ENCODE assay signal across 8 cellular contexts in genomic region chr20:33262658-33263065, GRCh38. TPM values are rescaled to one million over a fixed set of nuclear protein-coding genes. Genes with fewer than 3 reads are reported as not detected.
DNase-seq lines count a peak whose midpoint lies in the region; TF ChIP-seq lines count a peak whose summit lies in the region.

No MANE protein-coding gene starts in this region.

- H3K36me3 Mint-ChIP-seq in Calu3 (ENCODE audit: insufficient read depth, unreplicated experiment) (peaks cover 5% of the 10 kb centered on the region), HFFc6 (ENCODE audit: low read depth) (no peaks in the 10 kb centered on the region), chondrocyte (ENCODE audit: low read depth) (no peaks in the 10 kb centered on the region)

- no peak for TF ChIP-seq EP300 in ovary (IDR thresholded peaks at IDR 0.05)

- CTCF ChIA-PET in Calu3 (lab: Charles Lee), result interaction anchor here (0.6 to 2.0 kb wide), 20 partner anchors 14 to 405 kb away, joined by 3 to 48 read pairs (median 6); partner anchors contain the start of gene BPIFB1

- intact Hi-C loops in Calu3 (cut with micrococcal nuclease; ENCODE audit: unreplicated experiment) (loop anchor here (1.0 to 2.0 kb wide), 2 partner anchors 16 to 37 kb away; no protein-coding TSS in a partner anchor), ovary (cut with DNase I) (no loop called here)

- no peaks in the 10 kb centered on the region for H3K9me3 ChIP-seq in ovary

- TF ChIP-seq CTCF in Calu3 (IDR thresholded peaks at IDR 0.05; ENCODE audit: unreplicated experiment) (peak; percentile 87), HFFc6 (IDR thresholded peaks at IDR 0.05) (peak; percentile 76), chondrocyte (IDR thresholded peaks at IDR 0.05) (peak; percentile 80), ovary (IDR thresholded peaks at IDR 0.05) (no peak)

- H3K4me3 ChIP-seq in ovary, result no peak overlapping the region

- peaks cover 5% of the 10 kb centered on the region for H3K9me3 Mint-ChIP-seq in Calu3 (ENCODE audit: low read depth, unreplicated experiment)
- no peaks in the 10 kb centered on the region for H3K9me3 Mint-ChIP-seq in HFFc6
- H3K9me3 Mint-ChIP-seq in chondrocyte (ENCODE audit: low read depth), result peaks cover 7% of the 10 kb centered on the region

- H3K4me3 Mint-ChIP-seq in Calu3 (ENCODE audit: low read depth, unreplicated experiment) (no peak overlapping the region), HFFc6 (no peak overlapping the region; the same call in 1 of the 2 replicates), chondrocyte (ENCODE audit: unreplicated experiment) (no peak overlapping the region)

- DNase-seq in Calu3, result peak; percentile 81
- DNase-seq in HFFc6, result peak; percentile 51
- peak; percentile 68 for DNase-seq in NOMO-1 treated with DMSO at 0.1 percent for 48 hours (lab: John Stamatoyannopoulos, UW; ENCODE audit: unreplicated experiment)
- no peak for DNase-seq in chondrocyte (ENCODE audit: low spot score)
- peak; percentile 86 for DNase-seq in medulla oblongata (ENCODE audit: extremely low spot score)
- no peak for DNase-seq in activated effector memory CD4-positive, alpha-beta T cell treated with Interleukin-2 at 50 U/mL for 16 hours
- no peak for DNase-seq in ovary
- DNase-seq in epidermal melanocyte (ENCODE audit: insufficient read length, low spot score), result no peak

- H3K27ac Mint-ChIP-seq in Calu3 (ENCODE audit: unreplicated experiment), result peak overlapping the region; percentile 24
- H3K27ac Mint-ChIP-seq in HFFc6, result no peak overlapping the region
- H3K27ac Mint-ChIP-seq in chondrocyte (ENCODE audit: unreplicated experiment), result no peak overlapping the region

- no peaks in the 10 kb centered on the region for H3K4me1 ChIP-seq in ovary (ENCODE audit: insufficient read depth)

- no peaks in the 10 kb centered on the region for H3K36me3 ChIP-seq in ovary

- no TSS peak for BruUV-seq in Calu3 (replicated peaks; lab: Mats Ljungman, UMichigan)

- TF ChIP-seq POLR2A in ovary (IDR thresholded peaks at IDR 0.05), result no peak

- H3K27me3 Mint-ChIP-seq in Calu3 (ENCODE audit: unreplicated experiment) (no peaks in the 10 kb centered on the region), HFFc6 (ENCODE audit: insufficient read depth) (peaks cover 28% of the 10 kb centered on the region), chondrocyte (ENCODE audit: low read depth) (peaks cover 72% of the 10 kb centered on the region)

- peaks cover 16% of the 10 kb centered on the region for H3K4me1 Mint-ChIP-seq in Calu3 (ENCODE audit: low read depth, unreplicated experiment)
- peaks cover 14% of the 10 kb centered on the region for H3K4me1 Mint-ChIP-seq in HFFc6 (ENCODE audit: low read depth)
- no peaks in the 10 kb centered on the region for H3K4me1 Mint-ChIP-seq in chondrocyte (ENCODE audit: low read depth)

- H3K27ac ChIP-seq in ovary, result no peak overlapping the region

- H3K27me3 ChIP-seq in ovary, result no peaks in the 10 kb centered on the region

- WGBS in ovary, 3 donors, result 14 to 23% (median 18%) methylated on average over 5 of the region's 5 CpGs

RNA-seq across cellular contexts. Expression of gene BPIFB1, which starts 20.4 kb away (rescaled TPM):
- 8.5 and 9.2 TPM in 2 replicates for total RNA-seq in Calu3 (2022)
- not detected for total RNA-seq in HFFc6 (2021; fragmentation: NEBNext Ultra II Directional; extraction: Animal tissue kit (Norgen Biotek cat#: 25700))
- total RNA-seq in chondrocyte, result not detected in 3 replicates
- total RNA-seq in ovary, result under 1 TPM in 1 of 7 donors, not detected in 6; 0.15 TPM
- polyA plus RNA-seq in ovary, result not detected

RNA-seq across cellular contexts. Expression of gene BPIFA1, which starts 26.9 kb away (rescaled TPM):
- not detected in 2 replicates for total RNA-seq in Calu3 (2022)
- total RNA-seq in HFFc6 (2021; fragmentation: NEBNext Ultra II Directional; extraction: Animal tissue kit (Norgen Biotek cat#: 25700)), result not detected
- not detected in 3 replicates for total RNA-seq in chondrocyte
- not detected for total RNA-seq in ovary
- polyA plus RNA-seq in ovary, result not detected

RNA-seq across cellular contexts. Expression of gene BPIFA3, which starts 45.5 kb away (rescaled TPM):
- not detected in 2 replicates for total RNA-seq in Calu3 (2022)
- not detected for total RNA-seq in HFFc6 (2021; fragmentation: NEBNext Ultra II Directional; extraction: Animal tissue kit (Norgen Biotek cat#: 25700))
- not detected in 3 replicates for total RNA-seq in chondrocyte
- not detected for total RNA-seq in ovary
- polyA plus RNA-seq in ovary, result not detected

Comparison
In these comparisons a context has a peak if more than half of its experiments do, and no peak if none do; other contexts are left out.
1. DNase-seq: peak in Calu3 (single experiment), HFFc6 (single experiment), NOMO-1 treated with DMSO at 0.1 percent for 48 hours (single experiment) and medulla oblongata (single experiment); none in chondrocyte (single experiment), activated effector memory CD4-positive, alpha-beta T cell treated with Interleukin-2 at 50 U/mL for 16 hours (single experiment), ovary (0 of 5) and epidermal melanocyte (single experiment).
2. CTCF ChIP-seq: peak in Calu3 (single experiment), HFFc6 (single experiment) and chondrocyte (single experiment); none in ovary (0 of 3).